8 cellular contexts compared by ENCODE assay signal in genomic region chr17:28841901-28842281, GRCh38. TPM values are rescaled to one million over a fixed set of nuclear protein-coding genes. Genes with fewer than 3 reads are reported as not detected.
DNase-seq lines count a peak whose midpoint lies in the region; ATAC-seq and TF ChIP-seq lines count a peak whose summit lies in the region.

No MANE protein-coding gene starts in this region.

- peaks cover 3% of the 10 kb centered on the region for H3K4me1 ChIP-seq in mammary epithelial cell (ENCODE audit: insufficient read depth, low read length)

- no peaks in the 10 kb centered on the region for H3K9me3 ChIP-seq in mammary epithelial cell (replicated peaks; ENCODE audit: insufficient read depth, low read length)

- H3K27me3 ChIP-seq in mammary epithelial cell (ENCODE audit: insufficient read depth, low read length), result no peaks in the 10 kb centered on the region

- BruUV-seq in Calu3 (replicated peaks; lab: Mats Ljungman, UMichigan) (TSS peak; percentile 65), mammary epithelial cell (replicated peaks; lab: Mats Ljungman, UMichigan) (no TSS peak)

- in situ Hi-C loops in mammary epithelial cell (cut with MboI; ENCODE audit: low sequenced_read_pairs in 2 of 2), result no loop called here

- H3K4me3 Mint-ChIP-seq in Calu3 (ENCODE audit: low read depth, unreplicated experiment), result peak overlapping the region; percentile 99
- peak overlapping the region; percentile 99 for H3K4me3 Mint-ChIP-seq in mesothelial cell of epicardium

- H2AFZ ChIP-seq in mammary epithelial cell (ENCODE audit: low read depth, low read length), result peak overlapping the region; percentile 98

- intact Hi-C loops in Calu3 (cut with micrococcal nuclease; ENCODE audit: unreplicated experiment), result no loop called here
- intact Hi-C loops in mammary epithelial cell (cut with micrococcal nuclease), result loop anchor here (1.0 to 5.0 kb wide), 3 partner anchors 12 to 55 kb away; partner anchors contain the start of gene FLOT2

- peak overlapping the region; percentile 90 for H3K4me2 ChIP-seq in mammary epithelial cell (ENCODE audit: insufficient read depth, low read depth, low read length)

- peaks cover 15% of the 10 kb centered on the region for H3K36me3 Mint-ChIP-seq in Calu3 (ENCODE audit: insufficient read depth, unreplicated experiment)
- peaks cover 2% of the 10 kb centered on the region for H3K36me3 Mint-ChIP-seq in mesothelial cell of epicardium

- ATAC-seq in GM19452 (IDR thresholded peaks at IDR 0.05; ENCODE audit: unreplicated experiment), result no peak
- no peak for ATAC-seq in GM19324 (IDR thresholded peaks at IDR 0.05; ENCODE audit: low FRiP score, unreplicated experiment)

- H3K4me1 Mint-ChIP-seq in Calu3 (ENCODE audit: low read depth, unreplicated experiment) (no peaks in the 10 kb centered on the region), mesothelial cell of epicardium (peaks cover 20% of the 10 kb centered on the region)

- H4K20me1 ChIP-seq in mammary epithelial cell (ENCODE audit: insufficient read depth, low read length), result no peaks in the 10 kb centered on the region

- CTCF ChIA-PET in Calu3 (lab: Charles Lee), result interaction anchor here (0.7 to 2.2 kb wide), 7 partner anchors 10 to 115 kb away, joined by 3 to 11 read pairs (median 5); no protein-coding TSS in a partner anchor
- CTCF ChIA-PET in mammary epithelial cell (lab: Charles Lee; ENCODE audit: low non-redundant PET), result interaction anchor here (0.5 to 1.1 kb wide), 3 partner anchors 59 to 282 kb away, joined by 3 to 4 read pairs (median 3); no protein-coding TSS in a partner anchor

- no peaks in the 10 kb centered on the region for H3K36me3 ChIP-seq in mammary epithelial cell (ENCODE audit: insufficient read depth, low read length)

- TF ChIP-seq CTCF in Calu3 (IDR thresholded peaks at IDR 0.05; ENCODE audit: unreplicated experiment), result no peak
- TF ChIP-seq CTCF in mammary epithelial cell (conservative IDR thresholded peaks at IDR 0.05 in 1 of 2, IDR thresholded peaks at IDR 0.05 in 1 of 2; ENCODE audit: extremely low read depth in 1 of 2, insufficient read depth in 1 of 2, low read depth in 1 of 2, low read length in 2 of 2), result no peak
- TF ChIP-seq CTCF in mesothelial cell of epicardium (IDR thresholded peaks at IDR 0.05; ENCODE audit: unreplicated experiment), result no peak

- H3K27me3 Mint-ChIP-seq in Calu3 (ENCODE audit: unreplicated experiment) (no peaks in the 10 kb centered on the region), mesothelial cell of epicardium (ENCODE audit: low read depth) (no peaks in the 10 kb centered on the region)

- dilution Hi-C loops in mammary epithelial cell (cut with HindIII; ENCODE audit: low sequenced_read_pairs), result no loop called here

- H3K4me3 ChIP-seq in Jurkat, Clone E6-1 (ENCODE audit: low read length), result peak overlapping the region; percentile 76
- H3K4me3 ChIP-seq in mammary epithelial cell (replicated peaks in 1 of 3; ENCODE audit: insufficient read depth in 1 of 3, low read depth in 2 of 3, low read length in 3 of 3), result peak overlapping the region; percentile 84 to 95 (median 91)

- 4% methylated on average over 4 of the region's 6 CpGs for WGBS in mammary epithelial cell (ENCODE audit: low coverage, missing lambda C conversion rate)

- DNase-seq in Calu3 (no peak), mammary epithelial cell (no peak), mesothelial cell of epicardium (ENCODE audit: low spot score in 2 of 2, unreplicated experiment in 2 of 2) (no peak), SIG-M5 treated with dmso at 0.1 percent for 504 hours (lab: John Stamatoyannopoulos, UW; ENCODE audit: unreplicated experiment) (no peak), NCI-H69 (lab: John Stamatoyannopoulos, UW) (no peak)
- no peak for DNase-seq in Jurkat, Clone E6-1 (ENCODE audit: low read depth, low spot score)

- H3K27ac ChIP-seq in mammary epithelial cell (ENCODE audit: insufficient read depth, low read depth, low read length), result peak overlapping the region; percentile 54

- H3K27ac Mint-ChIP-seq in Calu3 (ENCODE audit: unreplicated experiment) (peak overlapping the region; percentile 84), mesothelial cell of epicardium (peak overlapping the region; percentile 94)

- H3K9me3 Mint-ChIP-seq in Calu3 (ENCODE audit: low read depth, unreplicated experiment), result no peaks in the 10 kb centered on the region
- H3K9me3 Mint-ChIP-seq in mesothelial cell of epicardium, result no peaks in the 10 kb centered on the region

- H3K9ac ChIP-seq in mammary epithelial cell (ENCODE audit: insufficient read depth, low read length), result peak overlapping the region; percentile 87

- peaks cover 58% of the 10 kb centered on the region for H3K79me2 ChIP-seq in mammary epithelial cell (ENCODE audit: insufficient read depth, low read length)

RNA-seq across cellular contexts. Expression of gene FAM222B, which starts 0.7 kb away (rescaled TPM):
- total RNA-seq in Calu3 (2022) (37.7 and 42.1 TPM in 2 replicates), mammary epithelial cell (10 to 100 TPM; 11.0 to 28.9 TPM), mesothelial cell of epicardium (36.3 to 37.9 TPM (median 37.7 TPM) in 3 replicates)
- 12.1 TPM for polyA plus RNA-seq in Jurkat, Clone E6-1 (2012; ENCODE audit: insufficient read depth, insufficient read length)
- 25.3 TPM for polyA plus RNA-seq in mammary epithelial cell
- polyA minus RNA-seq in mammary epithelial cell, result 24.8 TPM

RNA-seq across cellular contexts. Expression of gene ERAL1, which starts 12.9 kb away (rescaled TPM):
- 47.2 and 48.4 TPM in 2 replicates for total RNA-seq in Calu3 (2022)
- polyA plus RNA-seq in Jurkat, Clone E6-1 (2012; ENCODE audit: insufficient read depth, insufficient read length), result 83.4 TPM
- total RNA-seq in mammary epithelial cell, result 10 to 100 TPM; 48.4 to 53.2 TPM
- 68.5 TPM for polyA plus RNA-seq in mammary epithelial cell
- polyA minus RNA-seq in mammary epithelial cell, result 83.1 TPM
- 37.4 to 43.4 TPM (median 38.4 TPM) in 3 replicates for total RNA-seq in mesothelial cell of epicardium

RNA-seq across cellular contexts. Expression of gene FLOT2, which starts 55.6 kb away (rescaled TPM):
- 152 and 155 TPM in 2 replicates for total RNA-seq in Calu3 (2022)
- polyA plus RNA-seq in Jurkat, Clone E6-1 (2012; ENCODE audit: insufficient read depth, insufficient read length), result 92.1 TPM
- total RNA-seq in mammary epithelial cell, result 100 to 1,000 TPM in 1 of 2 donors, 10 to 100 TPM in 1; 80.2 to 129 TPM
- polyA plus RNA-seq in mammary epithelial cell, result 105 TPM
- polyA minus RNA-seq in mammary epithelial cell, result 226 TPM
- total RNA-seq in mesothelial cell of epicardium, result 74.4 to 85.4 TPM (median 79.4 TPM) in 3 replicates
